Comparison of ENCODE assay signal across 26 cellular contexts in the genomic region with DNA sequence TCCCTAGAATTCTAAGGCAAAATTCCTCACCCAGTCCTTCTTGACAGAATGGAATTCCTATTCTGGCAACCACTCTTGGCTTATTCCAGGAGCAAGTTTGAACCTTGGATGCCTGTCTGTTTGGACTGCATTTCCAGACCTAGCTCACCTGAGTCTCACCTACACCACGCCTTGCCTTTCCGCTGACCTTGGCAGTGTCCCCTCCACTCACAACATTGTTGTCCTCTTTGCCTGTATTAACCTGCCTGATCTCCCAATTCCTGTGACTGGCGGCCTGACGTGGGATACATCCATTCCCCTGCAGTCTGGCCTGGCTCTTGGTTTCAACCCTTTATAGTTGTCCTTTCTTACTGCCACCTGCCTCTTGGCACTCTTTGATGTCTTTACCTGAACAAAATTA.
"Had no signal": no experiment of that assay in that cellular context is flagged by ENCODE, and none has a peak within 500 bp of the region (broad histone marks: within the 10 kb centered on the region; RNA-seq: fewer than 3 reads in every experiment).

No MANE protein-coding gene starts in this region.

- H3K4me3 Mint-ChIP-seq: activated B cell treated with CpG ODN at 0.5 μM for 24 hours; activated CD8-positive, alpha-beta memory T cell treated with anti-CD3 and anti-CD28 coated beads, Interleukin-2, amount 10 ng/mL, durations not matched to agents 7 days and 5 days; activated CD8-positive, alpha-beta T cell treated with anti-CD3 and anti-CD28 coated beads, Interleukin-2, amount 10 ng/mL, durations not matched to agents 7 days and 5 days; activated naive CD4-positive, alpha-beta T cell treated with anti-CD3 and anti-CD28 coated beads for 36 hours; activated naive CD8-positive, alpha-beta T cell treated with anti-CD3 and anti-CD28 coated beads for 36 hours; immature natural killer cell; memory B cell; naive thymus-derived CD8-positive, alpha-beta T cell; T-helper 17 cell had no signal

- H3K4me1 ChIP-seq: gastroesophageal sphincter, right lobe of liver, testis, transverse colon had no signal

- H3K9me3 ChIP-seq: adrenal gland, gastroesophageal sphincter, right lobe of liver, testis, transverse colon had no signal

- H3K4me1 Mint-ChIP-seq: activated B cell treated with CpG ODN at 0.5 μM for 24 hours; activated CD8-positive, alpha-beta memory T cell treated with anti-CD3 and anti-CD28 coated beads, Interleukin-2, amount 10 ng/mL, durations not matched to agents 7 days and 5 days; activated naive CD8-positive, alpha-beta T cell treated with anti-CD3 and anti-CD28 coated beads for 36 hours; immature natural killer cell; memory B cell; T-helper 17 cell had no signal

- H3K27ac Mint-ChIP-seq: activated B cell treated with CpG ODN at 0.5 μM for 24 hours; activated CD8-positive, alpha-beta memory T cell treated with anti-CD3 and anti-CD28 coated beads, Interleukin-2, amount 10 ng/mL, durations not matched to agents 7 days and 5 days; activated CD8-positive, alpha-beta T cell treated with anti-CD3 and anti-CD28 coated beads, Interleukin-2, amount 10 ng/mL, durations not matched to agents 7 days and 5 days; activated naive CD4-positive, alpha-beta T cell treated with anti-CD3 and anti-CD28 coated beads for 36 hours; activated naive CD8-positive, alpha-beta T cell treated with anti-CD3 and anti-CD28 coated beads for 36 hours; immature natural killer cell; memory B cell; naive thymus-derived CD8-positive, alpha-beta T cell; progenitor cell of endocrine pancreas; T-helper 17 cell had no signal

- H3K27me3 ChIP-seq: adrenal gland, right lobe of liver, testis, transverse colon had no signal

- FAIRE-seq: endothelial cell of umbilical vein, urothelium cell line had no signal

- H3K4me3 ChIP-seq: adrenal gland, gastroesophageal sphincter, right lobe of liver, testis, transverse colon had no signal

- H3K27ac ChIP-seq: adrenal gland, gastroesophageal sphincter, right lobe of liver, testis, transverse colon had no signal

- H3K27me3 Mint-ChIP-seq: activated B cell treated with CpG ODN at 0.5 μM for 24 hours; activated naive CD8-positive, alpha-beta T cell treated with anti-CD3 and anti-CD28 coated beads for 36 hours; progenitor cell of endocrine pancreas had no signal

- DNase-seq: activated B cell treated with CpG ODN at 0.5 μM for 24 hours; activated CD4-positive, alpha-beta T cell treated with anti-CD3 and anti-CD28 coated beads, Interleukin-2, amount 50 U/mL, for 1 hour; activated CD8-positive, alpha-beta memory T cell treated with anti-CD3 and anti-CD28 coated beads, Interleukin-2, amount 10 ng/mL, durations not matched to agents 7 days and 5 days; activated CD8-positive, alpha-beta T cell treated with anti-CD3 and anti-CD28 coated beads, Interleukin-2, amount 10 ng/mL, durations not matched to agents 7 days and 5 days; activated effector memory CD4-positive, alpha-beta T cell treated with Interleukin-2 at 50 U/mL for 16 hours; activated naive CD4-positive, alpha-beta T cell treated with anti-CD3 and anti-CD28 coated beads for 36 hours; activated naive CD8-positive, alpha-beta T cell treated with anti-CD3 and anti-CD28 coated beads for 36 hours; activated T-cell treated with anti-CD3 and anti-CD28 coated beads for 4 hours; adrenal gland; aorta; central memory CD4-positive, alpha-beta T cell; head of caudate nucleus; hippocampal formation; immature natural killer cell; naive thymus-derived CD8-positive, alpha-beta T cell; right lobe of liver; stimulated activated CD4-positive, alpha-beta T cell treated with anti-CD3 and anti-CD28 coated beads, Interleukin-2, amount 100 ng/mL, for 48 hours; stimulated activated naive CD8-positive, alpha-beta T cell treated with anti-CD3 and anti-CD28 coated beads, Interleukin-15, Interleukin-2, amounts not matched to agents 100 U/mL and 50 U/mL, for 24 hours; T-helper 17 cell; testis; transverse colon had no signal

- H3K36me3 ChIP-seq: adrenal gland, gastroesophageal sphincter, right lobe of liver, transverse colon had no signal

- H3K36me3 Mint-ChIP-seq: activated CD8-positive, alpha-beta memory T cell treated with anti-CD3 and anti-CD28 coated beads, Interleukin-2, amount 10 ng/mL, durations not matched to agents 7 days and 5 days; activated naive CD8-positive, alpha-beta T cell treated with anti-CD3 and anti-CD28 coated beads for 36 hours; immature natural killer cell; memory B cell; naive thymus-derived CD8-positive, alpha-beta T cell had no signal

- H3K9me3 Mint-ChIP-seq: activated B cell treated with CpG ODN at 0.5 μM for 24 hours; activated naive CD4-positive, alpha-beta T cell treated with anti-CD3 and anti-CD28 coated beads for 36 hours; activated naive CD8-positive, alpha-beta T cell treated with anti-CD3 and anti-CD28 coated beads for 36 hours; memory B cell; naive thymus-derived CD8-positive, alpha-beta T cell had no signal
